In the genomic region with DNA sequence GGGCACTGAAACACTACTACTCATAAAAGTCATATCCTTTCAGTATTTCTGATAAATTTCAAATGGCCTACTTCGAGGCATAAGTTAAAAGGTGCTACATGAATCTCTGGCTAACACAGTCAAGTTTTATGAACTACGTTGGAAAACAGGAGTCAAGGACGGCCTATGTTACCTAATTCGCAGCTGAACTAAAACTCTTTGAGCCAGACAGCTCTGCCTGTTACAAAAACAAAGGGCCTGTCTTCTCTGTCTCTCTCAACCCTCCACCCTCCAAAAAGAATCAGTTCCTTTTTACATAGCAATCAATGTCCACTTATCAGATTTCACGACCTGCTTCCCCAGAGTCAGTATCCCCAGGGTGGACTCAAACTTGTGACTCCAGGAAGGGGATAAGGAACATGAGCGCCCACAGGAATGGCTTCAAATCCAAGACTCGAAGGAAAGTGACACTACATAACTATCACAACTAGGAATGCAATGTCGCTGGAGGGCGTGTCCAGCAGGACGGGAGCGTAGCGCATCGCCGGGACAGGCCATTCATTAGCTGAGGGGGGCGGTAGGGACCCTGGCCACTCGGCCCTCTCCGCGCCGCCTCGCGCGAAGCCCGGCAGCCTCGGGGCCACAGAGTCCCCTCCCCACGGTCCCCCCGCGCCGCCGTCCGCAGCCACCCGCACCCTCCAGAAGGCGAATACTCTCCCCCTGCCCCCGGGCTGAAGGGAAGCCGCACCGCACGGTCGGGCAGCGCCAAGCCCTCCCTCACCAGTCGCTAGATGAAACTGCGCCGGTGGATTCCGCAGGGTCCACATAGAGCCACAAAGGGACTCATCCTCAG, we compare ENCODE assay signal across 8 cellular contexts. TPM values are rescaled to one million over a fixed set of nuclear protein-coding genes. Genes with fewer than 3 reads are reported as not detected.
DNase-seq lines count a peak whose midpoint lies in the region; ATAC-seq and TF ChIP-seq lines count a peak whose summit lies in the region.

No MANE protein-coding gene starts in this region.

- H3K27ac ChIP-seq in BLaER1 (peak overlapping the region; percentile 83), foreskin keratinocyte (peak overlapping the region; percentile 80)

- H3K9me3 ChIP-seq in BLaER1 = no peaks in the 10 kb centered on the region

- H3K27me3 ChIP-seq in BLaER1 (no peaks in the 10 kb centered on the region), foreskin keratinocyte (no peaks in the 10 kb centered on the region)

- no peaks in the 10 kb centered on the region for H3K27me3 Mint-ChIP-seq in activated CD8-positive, alpha-beta T cell treated with anti-CD3 and anti-CD28 coated beads, Interleukin-2, amount 10 ng/mL, durations not matched to agents 7 days and 5 days (ENCODE audit: low read depth)
- no peaks in the 10 kb centered on the region for H3K27me3 Mint-ChIP-seq in nephron progenitor cell (ENCODE audit: low read depth, poor library complexity)

- DNase-seq in NCI-H1694 treated with DMSO at 0.1 percent for 48 hours (lab: John Stamatoyannopoulos, UW) (peak; percentile 18), foreskin keratinocyte (no peak), nephron progenitor cell (peak; percentile 77), retina (no peak)
- no peak for DNase-seq in activated CD8-positive, alpha-beta T cell treated with anti-CD3 and anti-CD28 coated beads, Interleukin-2, amount 10 ng/mL, durations not matched to agents 7 days and 5 days

- H3K4me2 ChIP-seq in BLaER1 = peak overlapping the region; percentile 71

- H3K4me1 ChIP-seq in BLaER1 (peaks cover 15% of the 10 kb centered on the region; the same call in 1 of the 2 replicates), foreskin keratinocyte (peaks cover 15% of the 10 kb centered on the region)

- peak overlapping the region; percentile 92 for H3K27ac Mint-ChIP-seq in activated CD8-positive, alpha-beta T cell treated with anti-CD3 and anti-CD28 coated beads, Interleukin-2, amount 10 ng/mL, durations not matched to agents 7 days and 5 days
- peak overlapping the region; percentile 100 for H3K27ac Mint-ChIP-seq in nephron progenitor cell

- no peaks in the 10 kb centered on the region for H3K9me3 Mint-ChIP-seq in activated CD8-positive, alpha-beta T cell treated with anti-CD3 and anti-CD28 coated beads, Interleukin-2, amount 10 ng/mL, durations not matched to agents 7 days and 5 days (ENCODE audit: insufficient read depth)
- H3K9me3 Mint-ChIP-seq in nephron progenitor cell = peaks cover 15% of the 10 kb centered on the region

- no peaks in the 10 kb centered on the region for H4K20me1 ChIP-seq in BLaER1

- ATAC-seq in GM18502 (IDR thresholded peaks at IDR 0.05; ENCODE audit: poor library complexity, unreplicated experiment) = peak; percentile 62
- ATAC-seq in HG02885 (IDR thresholded peaks at IDR 0.05; ENCODE audit: poor library complexity, unreplicated experiment) = peak; percentile 56
- ATAC-seq in activated CD8-positive, alpha-beta T cell treated with anti-CD3 and anti-CD28 coated beads, Interleukin-2, amount 10 ng/mL, durations not matched to agents 7 days and 5 days = peak; percentile 80
- peak; percentile 73 for ATAC-seq in foreskin keratinocyte

- H3K36me3 Mint-ChIP-seq in activated CD8-positive, alpha-beta T cell treated with anti-CD3 and anti-CD28 coated beads, Interleukin-2, amount 10 ng/mL, durations not matched to agents 7 days and 5 days (ENCODE audit: low read depth) = peaks cover 27% of the 10 kb centered on the region
- H3K36me3 Mint-ChIP-seq in nephron progenitor cell (ENCODE audit: low read depth) = peaks cover 40% of the 10 kb centered on the region

- H3K4me3 ChIP-seq in BLaER1 = peak overlapping the region; percentile 76

- H3K4me1 Mint-ChIP-seq in activated CD8-positive, alpha-beta T cell treated with anti-CD3 and anti-CD28 coated beads, Interleukin-2, amount 10 ng/mL, durations not matched to agents 7 days and 5 days (ENCODE audit: low read depth) = peaks cover 36% of the 10 kb centered on the region
- H3K4me1 Mint-ChIP-seq in nephron progenitor cell = peaks cover 40% of the 10 kb centered on the region

- POLR2A ChIA-PET in activated CD8-positive, alpha-beta T cell treated with anti-CD3 and anti-CD28 coated beads, Interleukin-2, amount 10 ng/mL, durations not matched to agents 7 days and 5 days (lab: Charles Lee) = interaction anchor here (1.2 kb wide), 1 partner anchor 818 kb away, joined by 5 read pairs; the partner anchor contains the start of gene UBE3D

- CTCF ChIA-PET in activated CD8-positive, alpha-beta T cell treated with anti-CD3 and anti-CD28 coated beads, Interleukin-2, amount 10 ng/mL, durations not matched to agents 7 days and 5 days (lab: Charles Lee) = interaction anchor here (0.9 to 4.2 kb wide), 5 partner anchors 17 to 819 kb away, joined by 3 to 34 read pairs (median 4); partner anchors contain the start of genes DOP1A and UBE3D

- H3K9ac ChIP-seq in BLaER1 = peak overlapping the region; percentile 84

- 0 out of 2 replicates have a peak, but pooled peaks cover 3% of the 10 kb centered on the region for H3K36me3 ChIP-seq in BLaER1

- TF ChIP-seq CTCF in foreskin keratinocyte (conservative IDR thresholded peaks at IDR 0.05) (no peak), nephron progenitor cell (IDR thresholded peaks at IDR 0.05) (no peak)

- H3K4me3 Mint-ChIP-seq in activated CD8-positive, alpha-beta T cell treated with anti-CD3 and anti-CD28 coated beads, Interleukin-2, amount 10 ng/mL, durations not matched to agents 7 days and 5 days = peak overlapping the region; percentile 95
- peak overlapping the region; percentile 99 for H3K4me3 Mint-ChIP-seq in nephron progenitor cell

RNA-seq across cellular contexts. Expression of gene IBTK, which starts 0.5 kb away (rescaled TPM):
- total RNA-seq in activated CD8-positive, alpha-beta T cell treated with anti-CD3 and anti-CD28 coated beads, Interleukin-2, amount 10 ng/mL, durations not matched to agents 7 days and 5 days = 10 to 100 TPM; 24.4 to 24.5 TPM
- total RNA-seq in foreskin keratinocyte = 29.5 and 32.1 TPM in 2 replicates
- polyA plus RNA-seq in foreskin keratinocyte = 14.0 and 14.4 TPM in 2 replicates

Comparison
In these comparisons a context has a peak if more than half of its experiments do, and no peak if none do; other contexts are left out.
1. DNase-seq: peak in NCI-H1694 treated with DMSO at 0.1 percent for 48 hours (single experiment) and nephron progenitor cell (single experiment); none in activated CD8-positive, alpha-beta T cell treated with anti-CD3 and anti-CD28 coated beads, Interleukin-2, amount 10 ng/mL, durations not matched to agents 7 days and 5 days (single experiment), foreskin keratinocyte (0 of 2) and retina (single experiment).
2. Peak in every context shown above with its lines, with median percentiles within 50 percentile points of each other: ATAC-seq.